In the genomic region with DNA sequence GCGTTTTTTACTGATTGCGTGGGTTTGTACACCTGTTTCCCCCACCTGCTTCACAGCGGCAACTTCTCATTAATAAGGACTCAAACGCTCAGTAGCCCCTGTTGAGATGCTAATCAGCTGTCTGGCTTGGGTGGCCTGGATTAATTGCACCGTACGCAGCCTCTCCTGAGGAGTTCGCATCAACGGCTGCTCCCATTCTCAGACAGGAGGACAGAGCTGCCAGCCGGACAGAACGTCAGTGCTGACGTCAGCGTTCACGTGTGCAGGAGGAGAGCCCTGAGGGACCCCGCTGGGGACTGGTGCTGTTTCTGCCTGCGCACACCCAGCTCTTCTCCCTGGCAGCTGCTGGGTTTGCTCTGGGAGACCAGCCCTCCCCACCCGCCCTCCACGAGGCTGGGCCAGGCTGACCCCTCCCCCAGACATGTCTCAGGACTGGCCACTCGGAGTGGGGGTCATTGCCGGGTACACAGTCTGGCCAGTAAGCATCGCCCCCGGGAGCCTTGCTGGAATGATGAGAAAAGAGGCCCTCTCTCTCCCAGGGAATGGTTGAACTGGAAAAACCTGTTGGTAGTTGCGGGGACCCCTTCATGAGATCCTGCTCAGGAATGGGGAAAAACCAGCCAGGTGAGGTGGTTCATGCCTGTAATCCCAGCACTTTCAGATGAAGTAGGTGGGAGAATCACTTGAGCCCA, we compare ENCODE assay signal across 8 cellular contexts. TPM values are rescaled to one million over a fixed set of nuclear protein-coding genes. Genes with fewer than 3 reads are reported as not detected.
DNase-seq lines count a peak whose midpoint lies in the region; ATAC-seq and TF ChIP-seq lines count a peak whose summit lies in the region.

No MANE protein-coding gene starts in this region.

- intact Hi-C loops in dorsolateral prefrontal cortex (cut with DNase I): no loop called here
- intact Hi-C loops in testis (cut with DNase I; ENCODE audit: low total_unique reads): no loop called here

- H3K4me3 Mint-ChIP-seq in memory B cell: peak overlapping the region; percentile 72
- no peak overlapping the region for H3K4me3 Mint-ChIP-seq in endothelial cell (ENCODE audit: unreplicated experiment)

- H3K27ac ChIP-seq in dorsolateral prefrontal cortex (peak overlapping the region in 54 of 59 donors; percentile 1 to 88 (median 68)), testis (peak overlapping the region in 1 of 2 donors; percentile 63), MM.1S (ENCODE audit: low read length) (no peak overlapping the region)

- no peaks in the 10 kb centered on the region for H4K20me1 ChIP-seq in MM.1S (ENCODE audit: insufficient read depth, low read length)

- peaks cover 4% of the 10 kb centered on the region for H3K27me3 Mint-ChIP-seq in memory B cell
- H3K27me3 Mint-ChIP-seq in endothelial cell (ENCODE audit: unreplicated experiment): no peaks in the 10 kb centered on the region

- H3K4me2 ChIP-seq in MM.1S (ENCODE audit: low read depth, low read length): no peak overlapping the region

- H2AFZ ChIP-seq in MM.1S (ENCODE audit: low read length): no peak overlapping the region

- TF ChIP-seq CTCF in dorsolateral prefrontal cortex (IDR thresholded peaks at IDR 0.05 in 54 of 56, conservative IDR thresholded peaks at IDR 0.05 in 2 of 56; ENCODE audit: low read depth in 1 of 56, partially characterized antibody in 56 of 56) (no peak), testis (IDR thresholded peaks at IDR 0.05) (no peak), endothelial cell (IDR thresholded peaks at IDR 0.05; ENCODE audit: unreplicated experiment) (no peak), MM.1S (IDR thresholded peaks at IDR 0.05; ENCODE audit: low read length) (no peak)

- TF ChIP-seq POLR2A in GM19099 (IDR thresholded peaks at IDR 0.05; ENCODE audit: extremely low read depth, insufficient read length, low read depth): peak; percentile 24
- no peak for TF ChIP-seq POLR2A in testis (IDR thresholded peaks at IDR 0.05)

- peak; percentile 79 for ATAC-seq in memory B cell (ENCODE audit: low read depth)

- H3K9me2 ChIP-seq in MM.1S (replicated peaks; ENCODE audit: insufficient read depth, low read length): no peaks in the 10 kb centered on the region

- H3K4me1 Mint-ChIP-seq in memory B cell (peaks cover 8% of the 10 kb centered on the region), endothelial cell (ENCODE audit: unreplicated experiment) (peaks cover 3% of the 10 kb centered on the region)

- 47 to 51% methylated on average over 13 to 21 of the region's 22 CpGs for WGBS in testis, 2 donors

- H3K27ac Mint-ChIP-seq in memory B cell (peak overlapping the region; percentile 41), endothelial cell (ENCODE audit: unreplicated experiment) (no peak overlapping the region)

- DNase-seq in NCI-H748 treated with DMSO at 0.1 percent for 48 hours (lab: John Stamatoyannopoulos, UW) (peak; percentile 63), dorsolateral prefrontal cortex (peak; percentile 69 to 88 (median 84)), memory B cell (ENCODE audit: low spot score in 2 of 2) (no peak), testis (peak; percentile 75), D341Med (ENCODE audit: low spot score) (no peak), endothelial cell (ENCODE audit: low spot score) (no peak), MM.1S (no peak)

- H3K9ac ChIP-seq in MM.1S (ENCODE audit: low read length): no peak overlapping the region

- H3K4me3 ChIP-seq in dorsolateral prefrontal cortex (peak overlapping the region; percentile 19 to 72 (median 58)), testis (no peak overlapping the region), MM.1S (ENCODE audit: low read length) (no peak overlapping the region)

- H3K36me3 Mint-ChIP-seq in memory B cell: no peaks in the 10 kb centered on the region
- H3K36me3 Mint-ChIP-seq in endothelial cell (ENCODE audit: low read depth, unreplicated experiment): no peaks in the 10 kb centered on the region

- H3F3A ChIP-seq in MM.1S (ENCODE audit: insufficient read depth, low read length): no peaks in the 10 kb centered on the region

- no peaks in the 10 kb centered on the region for H3K27me3 ChIP-seq in dorsolateral prefrontal cortex
- H3K27me3 ChIP-seq in testis: no peaks in the 10 kb centered on the region
- no peaks in the 10 kb centered on the region for H3K27me3 ChIP-seq in MM.1S (replicated peaks; ENCODE audit: insufficient read depth, low read length)

- H3K9me3 Mint-ChIP-seq in memory B cell (no peaks in the 10 kb centered on the region), endothelial cell (ENCODE audit: unreplicated experiment) (no peaks in the 10 kb centered on the region)

- no peaks in the 10 kb centered on the region for H3K79me2 ChIP-seq in MM.1S (ENCODE audit: low read length)

- H3K9me3 ChIP-seq in testis (no peaks in the 10 kb centered on the region), MM.1S (replicated peaks; ENCODE audit: insufficient read depth, low read length) (no peaks in the 10 kb centered on the region)

- H3K4me1 ChIP-seq in testis (no peaks in the 10 kb centered on the region), MM.1S (ENCODE audit: low read length) (no peaks in the 10 kb centered on the region)

- no peaks in the 10 kb centered on the region for H3K36me3 ChIP-seq in testis (ENCODE audit: low read depth, missing control alignments)
- H3K36me3 ChIP-seq in MM.1S (replicated peaks; ENCODE audit: insufficient read depth, low read length): no peaks in the 10 kb centered on the region

RNA-seq across cellular contexts. Expression of gene BANP, which starts 5.7 kb away (rescaled TPM):
- 10 to 100 TPM; 17.6 to 85.0 (median 34.7) TPM for total RNA-seq in dorsolateral prefrontal cortex
- 10 to 100 TPM; 55.9 to 60.2 TPM for total RNA-seq in testis
- 25.3 TPM for polyA plus RNA-seq in testis (ENCODE audit: insufficient read depth, low read depth, low replicate concordance)
- total RNA-seq in endothelial cell (ENCODE audit: unreplicated experiment): 33.3 TPM

RNA-seq across cellular contexts. Expression of gene CA5A, which starts 9.2 kb away (rescaled TPM):
- total RNA-seq in dorsolateral prefrontal cortex (1 to 10 TPM in 22 of 120 experiments, under 1 TPM in 64, not detected in 34; 0.06 to 2.7 (median 0.56) TPM), testis (not detected), endothelial cell (ENCODE audit: unreplicated experiment) (not detected)
- not detected for polyA plus RNA-seq in testis (ENCODE audit: insufficient read depth, low read depth, low replicate concordance)

Comparison
In these comparisons a context has a peak if more than half of its experiments do, and no peak if none do; other contexts are left out.
1. DNase-seq: peak in NCI-H748 treated with DMSO at 0.1 percent for 48 hours (single experiment), dorsolateral prefrontal cortex (10 of 10) and testis (single experiment); none in memory B cell (0 of 2), D341Med (single experiment), endothelial cell (single experiment) and MM.1S (single experiment).
2. H3K4me3 ChIP-seq: peak in dorsolateral prefrontal cortex (59 of 59); none in testis (0 of 2) and MM.1S (single experiment).